In genomic region chr14:102644523-102644922, GRCh38 we compare ENCODE assay signal across 17 cellular contexts. TPM values are rescaled to one million over a fixed set of nuclear protein-coding genes. Genes with fewer than 3 reads are reported as not detected.
DNase-seq lines count a peak whose midpoint lies in the region; ATAC-seq and TF ChIP-seq lines count a peak whose summit lies in the region.
"Had no signal": no experiment of that assay in that cellular context is flagged by ENCODE, and none has a peak within 500 bp of the region (broad histone marks: within the 10 kb centered on the region; RNA-seq: fewer than 3 reads in every experiment).

No MANE protein-coding gene starts in this region.

- no peak for DNase-seq in activated naive CD8-positive, alpha-beta T cell treated with anti-CD3 and anti-CD28 coated beads, Interleukin-2, amount 10 ng/mL, durations not matched to agents 7 days and 5 days
- DNase-seq in activated naive CD8-positive, alpha-beta T cell treated with anti-CD3 and anti-CD28 coated beads, Interleukin-2, amount 50 U/mL, for 24 hours, result no peak
- peak; percentile 28 to 57 for DNase-seq in NOMO-1 (lab: John Stamatoyannopoulos, UW; ENCODE audit: unreplicated experiment in 2 of 2)
- no peak for DNase-seq in stimulated activated CD4-positive, alpha-beta T cell treated with anti-CD3 and anti-CD28 coated beads, Interleukin-4, amount 100 ng/mL, for 24 hours
- no peak for DNase-seq in NCI-H82 treated with DMSO at 0.1 percent for 48 hours (lab: John Stamatoyannopoulos, UW; ENCODE audit: unreplicated experiment)
- DNase-seq in osteocyte (ENCODE audit: extremely low spot score, unreplicated experiment), result no peak
- DNase-seq: activated naive CD4-positive, alpha-beta T cell treated with anti-CD3 and anti-CD28 coated beads for 36 hours; Calu3; H9; NCI-H2081; NCI-H510A treated with DMSO at 0.1 percent for 48 hours; Peyer's patch; stimulated activated naive CD8-positive, alpha-beta T cell treated with anti-CD3 and anti-CD28 coated beads, Interleukin-15, Interleukin-2, amounts not matched to agents 100 U/mL and 50 U/mL, for 24 hours; T-helper 1 cell had no signal

- peak overlapping the region; percentile 33 for H3K27ac Mint-ChIP-seq in activated naive CD8-positive, alpha-beta T cell treated with anti-CD3 and anti-CD28 coated beads, Interleukin-2, amount 10 ng/mL, durations not matched to agents 7 days and 5 days
- no peak overlapping the region for H3K27ac Mint-ChIP-seq in activated naive CD8-positive, alpha-beta T cell treated with anti-CD3 and anti-CD28 coated beads, Interleukin-2, amount 50 U/mL, for 24 hours
- H3K27ac Mint-ChIP-seq in dendritic cell treated with granulocyte-macrophage colony-stimulating factor and Interleukin-4, amounts not matched to agents 40 ng/mL and 50 ng/mL, for 4 days, result peak overlapping the region; percentile 61
- no peak overlapping the region for H3K27ac Mint-ChIP-seq in osteocyte (ENCODE audit: unreplicated experiment)
- H3K27ac Mint-ChIP-seq: activated naive CD4-positive, alpha-beta T cell treated with anti-CD3 and anti-CD28 coated beads for 36 hours had no signal

- H3K9me3 Mint-ChIP-seq in activated naive CD8-positive, alpha-beta T cell treated with anti-CD3 and anti-CD28 coated beads, Interleukin-2, amount 10 ng/mL, durations not matched to agents 7 days and 5 days, result no peaks in the 10 kb centered on the region
- no peaks in the 10 kb centered on the region for H3K9me3 Mint-ChIP-seq in activated naive CD8-positive, alpha-beta T cell treated with anti-CD3 and anti-CD28 coated beads, Interleukin-2, amount 50 U/mL, for 24 hours
- no peaks in the 10 kb centered on the region for H3K9me3 Mint-ChIP-seq in dendritic cell treated with granulocyte-macrophage colony-stimulating factor and Interleukin-4, amounts not matched to agents 40 ng/mL and 50 ng/mL, for 4 days
- H3K9me3 Mint-ChIP-seq in osteocyte (ENCODE audit: unreplicated experiment), result no peaks in the 10 kb centered on the region
- H3K9me3 Mint-ChIP-seq: activated naive CD4-positive, alpha-beta T cell treated with anti-CD3 and anti-CD28 coated beads for 36 hours; H9; nephron had no signal

- H3K27me3 Mint-ChIP-seq in activated naive CD8-positive, alpha-beta T cell treated with anti-CD3 and anti-CD28 coated beads, Interleukin-2, amount 10 ng/mL, durations not matched to agents 7 days and 5 days, result no peaks in the 10 kb centered on the region
- H3K27me3 Mint-ChIP-seq in activated naive CD8-positive, alpha-beta T cell treated with anti-CD3 and anti-CD28 coated beads, Interleukin-2, amount 50 U/mL, for 24 hours, result no peaks in the 10 kb centered on the region
- no peaks in the 10 kb centered on the region for H3K27me3 Mint-ChIP-seq in dendritic cell treated with granulocyte-macrophage colony-stimulating factor and Interleukin-4, amounts not matched to agents 40 ng/mL and 50 ng/mL, for 4 days
- H3K27me3 Mint-ChIP-seq in osteocyte (ENCODE audit: unreplicated experiment), result no peaks in the 10 kb centered on the region

- ATAC-seq in activated naive CD8-positive, alpha-beta T cell treated with anti-CD3 and anti-CD28 coated beads, Interleukin-2, amount 10 ng/mL, durations not matched to agents 7 days and 5 days (ENCODE audit: low read depth), result no peak
- no peak for ATAC-seq in activated naive CD8-positive, alpha-beta T cell treated with anti-CD3 and anti-CD28 coated beads, Interleukin-2, amount 50 U/mL, for 24 hours
- ATAC-seq in esophagus mucosa, result no peak
- ATAC-seq: stimulated activated naive CD8-positive, alpha-beta T cell treated with anti-CD3 and anti-CD28 coated beads, Interleukin-15, Interleukin-2, amounts not matched to agents 100 U/mL and 50 U/mL, for 24 hours had no signal

- POLR2A ChIA-PET in activated naive CD8-positive, alpha-beta T cell treated with anti-CD3 and anti-CD28 coated beads, Interleukin-2, amount 10 ng/mL, durations not matched to agents 7 days and 5 days (lab: Charles Lee), result no interaction called here

- TF ChIP-seq CTCF in osteocyte (IDR thresholded peaks at IDR 0.05), result no peak

- H3K36me3 Mint-ChIP-seq in activated naive CD8-positive, alpha-beta T cell treated with anti-CD3 and anti-CD28 coated beads, Interleukin-2, amount 10 ng/mL, durations not matched to agents 7 days and 5 days, result peaks cover 4% of the 10 kb centered on the region
- H3K36me3 Mint-ChIP-seq in activated naive CD8-positive, alpha-beta T cell treated with anti-CD3 and anti-CD28 coated beads, Interleukin-2, amount 50 U/mL, for 24 hours (ENCODE audit: low read depth), result no peaks in the 10 kb centered on the region
- peaks cover 11% of the 10 kb centered on the region for H3K36me3 Mint-ChIP-seq in dendritic cell treated with granulocyte-macrophage colony-stimulating factor and Interleukin-4, amounts not matched to agents 40 ng/mL and 50 ng/mL, for 4 days (ENCODE audit: low read depth)
- no peaks in the 10 kb centered on the region for H3K36me3 Mint-ChIP-seq in osteocyte (ENCODE audit: unreplicated experiment)

- peaks cover 36% of the 10 kb centered on the region for H3K4me1 Mint-ChIP-seq in activated naive CD8-positive, alpha-beta T cell treated with anti-CD3 and anti-CD28 coated beads, Interleukin-2, amount 10 ng/mL, durations not matched to agents 7 days and 5 days
- peaks cover 44% of the 10 kb centered on the region for H3K4me1 Mint-ChIP-seq in activated naive CD8-positive, alpha-beta T cell treated with anti-CD3 and anti-CD28 coated beads, Interleukin-2, amount 50 U/mL, for 24 hours
- peaks cover 86% of the 10 kb centered on the region for H3K4me1 Mint-ChIP-seq in dendritic cell treated with granulocyte-macrophage colony-stimulating factor and Interleukin-4, amounts not matched to agents 40 ng/mL and 50 ng/mL, for 4 days (ENCODE audit: low read depth)
- peaks cover 19% of the 10 kb centered on the region for H3K4me1 Mint-ChIP-seq in osteocyte (ENCODE audit: unreplicated experiment)

- no peak overlapping the region for H3K4me3 Mint-ChIP-seq in activated naive CD8-positive, alpha-beta T cell treated with anti-CD3 and anti-CD28 coated beads, Interleukin-2, amount 10 ng/mL, durations not matched to agents 7 days and 5 days
- no peak overlapping the region for H3K4me3 Mint-ChIP-seq in activated naive CD8-positive, alpha-beta T cell treated with anti-CD3 and anti-CD28 coated beads, Interleukin-2, amount 50 U/mL, for 24 hours
- no peak overlapping the region for H3K4me3 Mint-ChIP-seq in dendritic cell treated with granulocyte-macrophage colony-stimulating factor and Interleukin-4, amounts not matched to agents 40 ng/mL and 50 ng/mL, for 4 days
- no peak overlapping the region for H3K4me3 Mint-ChIP-seq in osteocyte (ENCODE audit: unreplicated experiment)
- H3K4me3 Mint-ChIP-seq: activated naive CD4-positive, alpha-beta T cell treated with anti-CD3 and anti-CD28 coated beads for 36 hours; H9; nephron had no signal

- intact Hi-C loops in dendritic cell treated with granulocyte-macrophage colony-stimulating factor and Interleukin-4, amounts not matched to agents 40 ng/mL and 50 ng/mL, for 4 days (cut with micrococcal nuclease), result no loop called here

RNA-seq across cellular contexts. Expression of gene RCOR1, which starts 52.1 kb away (rescaled TPM):
- total RNA-seq in activated naive CD8-positive, alpha-beta T cell treated with anti-CD3 and anti-CD28 coated beads, Interleukin-2, amount 10 ng/mL, durations not matched to agents 7 days and 5 days, result 10 to 100 TPM; 21.7 to 24.3 TPM
- total RNA-seq in esophagus mucosa (52.8 TPM), osteocyte (23.6 and 27.4 TPM in 2 replicates)

Comparison
In these comparisons a context has a peak if more than half of its experiments do, and no peak if none do; other contexts are left out.
1. H3K27ac Mint-ChIP-seq: peak in activated naive CD8-positive, alpha-beta T cell treated with anti-CD3 and anti-CD28 coated beads, Interleukin-2, amount 10 ng/mL, durations not matched to agents 7 days and 5 days (single experiment) and dendritic cell treated with granulocyte-macrophage colony-stimulating factor and Interleukin-4, amounts not matched to agents 40 ng/mL and 50 ng/mL, for 4 days (single experiment); none in activated naive CD8-positive, alpha-beta T cell treated with anti-CD3 and anti-CD28 coated beads, Interleukin-2, amount 50 U/mL, for 24 hours (single experiment) and osteocyte (single experiment).
2. DNase-seq: peak in NOMO-1 (2 of 2); none in activated naive CD8-positive, alpha-beta T cell treated with anti-CD3 and anti-CD28 coated beads, Interleukin-2, amount 10 ng/mL, durations not matched to agents 7 days and 5 days (single experiment), activated naive CD8-positive, alpha-beta T cell treated with anti-CD3 and anti-CD28 coated beads, Interleukin-2, amount 50 U/mL, for 24 hours (single experiment), stimulated activated CD4-positive, alpha-beta T cell treated with anti-CD3 and anti-CD28 coated beads, Interleukin-4, amount 100 ng/mL, for 24 hours (single experiment), NCI-H82 treated with DMSO at 0.1 percent for 48 hours (single experiment) and osteocyte (single experiment).